38 cellular contexts compared by ENCODE assay signal in the genomic region with DNA sequence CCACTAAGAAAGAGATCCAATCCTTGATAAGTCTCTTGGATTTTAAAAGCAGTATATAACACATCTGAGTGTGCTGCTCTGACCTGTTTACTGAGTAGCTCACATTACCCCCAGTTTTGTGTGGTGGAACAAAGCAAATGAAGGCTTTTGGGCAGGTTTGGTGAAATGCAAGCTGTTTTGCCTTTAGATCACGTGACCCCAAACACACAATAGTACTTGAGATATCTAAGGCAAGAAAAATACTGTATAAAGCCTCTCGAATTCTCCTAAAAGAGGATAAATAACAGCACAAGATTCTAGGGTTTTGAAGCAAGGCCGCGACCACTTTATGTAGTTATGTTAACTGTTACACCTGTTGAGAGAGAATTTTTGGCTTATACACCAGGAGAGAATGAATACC. TPM values are rescaled to one million over a fixed set of nuclear protein-coding genes. Genes with fewer than 3 reads are reported as not detected.
"Had no signal": no experiment of that assay in that cellular context is flagged by ENCODE, and none has a peak within 500 bp of the region (broad histone marks: within the 10 kb centered on the region; RNA-seq: fewer than 3 reads in every experiment).

No MANE protein-coding gene starts in this region.

- H3K36me3 ChIP-seq: colonic mucosa, esophagus squamous epithelium, heart right ventricle, left lung, lower lobe of right lung, ovary, prostate gland, sigmoid colon, suprapubic skin, tibial artery, upper lobe of right lung had no signal

- FAIRE-seq: bronchial epithelial cell, endometrium had no signal

- H3K4me1 ChIP-seq: colonic mucosa, esophagus squamous epithelium, left lung, lower lobe of right lung, prostate gland, sigmoid colon, suprapubic skin, tibial artery, upper lobe of right lung had no signal

- H3K4me3 ChIP-seq: colonic mucosa, esophagus squamous epithelium, heart right ventricle, left lung, lower lobe of right lung, ovary, prostate gland, sigmoid colon, suprapubic skin, tibial artery, upper lobe of right lung had no signal

- H3K4me3 Mint-ChIP-seq: activated CD4-positive, alpha-beta memory T cell treated with anti-CD3 and anti-CD28 coated beads for 36 hours; activated CD4-positive, alpha-beta T cell treated with anti-CD3 and anti-CD28 coated beads, Interleukin-2, amount 10 ng/mL, durations not matched to agents 24 days and 14 days; activated naive CD4-positive, alpha-beta T cell treated with anti-CD3 and anti-CD28 coated beads, Interleukin-2, amount 10 ng/mL, durations not matched to agents 7 days and 5 days; activated naive CD8-positive, alpha-beta T cell treated with anti-CD3 and anti-CD28 coated beads, Interleukin-2, amount 10 ng/mL, durations not matched to agents 7 days and 5 days; activated T-cell treated with anti-CD3 and anti-CD28 coated beads, Interleukin-2, amount 50 U/mL, for 24 hours; natural killer cell treated with Interleukin-12 subunit alpha and Interleukin-12 subunit beta and Interleukin-15 and Interleukin-18, amount 100 ng/mL, for 72 hours; T-helper 1 cell treated with Interleukin-12 subunit alpha and Interleukin-12 subunit beta and Interleukin-4 antibody, amounts not matched to agents 30 μg/mL and 1 μg/mL, for 36 hours had no signal

- H3K27ac Mint-ChIP-seq: activated CD4-positive, alpha-beta memory T cell treated with anti-CD3 and anti-CD28 coated beads for 36 hours; activated CD4-positive, alpha-beta T cell treated with anti-CD3 and anti-CD28 coated beads, Interleukin-2, amount 10 ng/mL, durations not matched to agents 24 days and 14 days; activated naive CD4-positive, alpha-beta T cell treated with anti-CD3 and anti-CD28 coated beads, Interleukin-2, amount 10 ng/mL, durations not matched to agents 7 days and 5 days; activated naive CD8-positive, alpha-beta T cell treated with anti-CD3 and anti-CD28 coated beads, Interleukin-2, amount 10 ng/mL, durations not matched to agents 7 days and 5 days; activated T-cell treated with anti-CD3 and anti-CD28 coated beads, Interleukin-2, amount 50 U/mL, for 24 hours; natural killer cell treated with Interleukin-12 subunit alpha and Interleukin-12 subunit beta and Interleukin-15 and Interleukin-18, amount 100 ng/mL, for 72 hours; T-helper 1 cell treated with Interleukin-12 subunit alpha and Interleukin-12 subunit beta and Interleukin-4 antibody, amounts not matched to agents 30 μg/mL and 1 μg/mL, for 36 hours had no signal

- H3K27ac ChIP-seq: colonic mucosa, esophagus squamous epithelium, heart right ventricle, left lung, lower lobe of right lung, ovary, prostate gland, sigmoid colon, suprapubic skin, tibial artery, upper lobe of right lung had no signal

- H3K9me3 ChIP-seq: colonic mucosa, esophagus squamous epithelium, heart right ventricle, left lung, lower lobe of right lung, ovary, prostate gland, sigmoid colon, suprapubic skin, tibial artery, upper lobe of right lung had no signal

- H3K9me3 Mint-ChIP-seq: activated CD4-positive, alpha-beta T cell treated with anti-CD3 and anti-CD28 coated beads, Interleukin-2, amount 10 ng/mL, durations not matched to agents 24 days and 14 days; activated naive CD4-positive, alpha-beta T cell treated with anti-CD3 and anti-CD28 coated beads, Interleukin-2, amount 10 ng/mL, durations not matched to agents 7 days and 5 days; activated T-cell treated with anti-CD3 and anti-CD28 coated beads, Interleukin-2, amount 50 U/mL, for 24 hours; T-helper 1 cell treated with Interleukin-12 subunit alpha and Interleukin-12 subunit beta and Interleukin-4 antibody, amounts not matched to agents 30 μg/mL and 1 μg/mL, for 36 hours had no signal

- H3K36me3 Mint-ChIP-seq: activated CD4-positive, alpha-beta memory T cell treated with anti-CD3 and anti-CD28 coated beads for 36 hours; activated naive CD4-positive, alpha-beta T cell treated with anti-CD3 and anti-CD28 coated beads, Interleukin-2, amount 10 ng/mL, durations not matched to agents 7 days and 5 days; activated naive CD8-positive, alpha-beta T cell treated with anti-CD3 and anti-CD28 coated beads, Interleukin-2, amount 10 ng/mL, durations not matched to agents 7 days and 5 days; natural killer cell treated with Interleukin-12 subunit alpha and Interleukin-12 subunit beta and Interleukin-15 and Interleukin-18, amount 100 ng/mL, for 72 hours had no signal

- H3K27me3 Mint-ChIP-seq: activated CD4-positive, alpha-beta memory T cell treated with anti-CD3 and anti-CD28 coated beads for 36 hours; activated CD4-positive, alpha-beta T cell treated with anti-CD3 and anti-CD28 coated beads, Interleukin-2, amount 10 ng/mL, durations not matched to agents 24 days and 14 days; activated naive CD4-positive, alpha-beta T cell treated with anti-CD3 and anti-CD28 coated beads, Interleukin-2, amount 10 ng/mL, durations not matched to agents 7 days and 5 days; activated naive CD8-positive, alpha-beta T cell treated with anti-CD3 and anti-CD28 coated beads, Interleukin-2, amount 10 ng/mL, durations not matched to agents 7 days and 5 days; activated T-cell treated with anti-CD3 and anti-CD28 coated beads, Interleukin-2, amount 50 U/mL, for 24 hours had no signal

- H3K4me1 Mint-ChIP-seq: activated CD4-positive, alpha-beta T cell treated with anti-CD3 and anti-CD28 coated beads, Interleukin-2, amount 10 ng/mL, durations not matched to agents 24 days and 14 days; activated naive CD4-positive, alpha-beta T cell treated with anti-CD3 and anti-CD28 coated beads, Interleukin-2, amount 10 ng/mL, durations not matched to agents 7 days and 5 days; activated naive CD8-positive, alpha-beta T cell treated with anti-CD3 and anti-CD28 coated beads, Interleukin-2, amount 10 ng/mL, durations not matched to agents 7 days and 5 days had no signal

- H3K27me3 ChIP-seq: colonic mucosa, esophagus squamous epithelium, heart right ventricle, left lung, ovary, sigmoid colon, suprapubic skin, tibial artery, upper lobe of right lung had no signal

- DNase-seq: activated CD4-positive, alpha-beta memory T cell treated with anti-CD3 and anti-CD28 coated beads for 36 hours; activated CD4-positive, alpha-beta T cell treated with anti-CD3 and anti-CD28 coated beads, Interleukin-2, amount 10 ng/mL, durations not matched to agents 24 days and 14 days; activated CD4-positive, CD25-positive, alpha-beta regulatory T cell treated with anti-CD3 and anti-CD28 coated beads, Interleukin-2, amount 50 U/mL, for 72 hours; activated CD8-positive, alpha-beta memory T cell treated with anti-CD3 and anti-CD28 coated beads, Interleukin-2, amount 50 U/mL, for 48 hours; activated gamma-delta T cell; activated naive CD4-positive, alpha-beta T cell treated with anti-CD3 and anti-CD28 coated beads, Interleukin-2, amount 10 ng/mL, durations not matched to agents 7 days and 5 days; activated naive CD8-positive, alpha-beta T cell treated with anti-CD3 and anti-CD28 coated beads, Interleukin-2, amount 10 ng/mL, durations not matched to agents 7 days and 5 days; activated T-cell treated with anti-CD3 and anti-CD28 coated beads, Interleukin-2, amount 50 U/mL, for 24 hours; amniotic stem cell; cerebellar nuclear complex; colonic mucosa; effector CD8-positive, alpha-beta T cell; esophagus squamous epithelium; foreskin melanocyte; heart right ventricle; kidney glomerular epithelial cell; left lung; lower lobe of right lung; mesendoderm; ovary; retina; sigmoid colon; stimulated activated CD4-positive, alpha-beta T cell treated with anti-CD3 and anti-CD28 coated beads, Interleukin-15, amount 100 ng/mL, for 24 hours; stimulated activated CD4-positive, alpha-beta T cell treated with anti-CD3 and anti-CD28 coated beads, Interleukin-2, amount 100 ng/mL, for 24 hours; stimulated activated naive CD4-positive, alpha-beta T cell; T1000; tibial artery; upper lobe of right lung had no signal

- ATAC-seq: heart right ventricle; left lung; lower lobe of right lung; natural killer cell treated with Interleukin-12 subunit alpha and Interleukin-12 subunit beta and Interleukin-15 and Interleukin-18, amount 100 ng/mL, for 72 hours; upper lobe of right lung had no signal

RNA-seq across cellular contexts. Expression of a gene that starts 49.3 kb away (rescaled TPM):
- total RNA-seq: activated CD4-positive, alpha-beta memory T cell treated with anti-CD3 and anti-CD28 coated beads for 36 hours; activated CD4-positive, alpha-beta T cell treated with anti-CD3 and anti-CD28 coated beads, Interleukin-2, amount 10 ng/mL, durations not matched to agents 24 days and 14 days; activated CD8-positive, alpha-beta memory T cell treated with anti-CD3 and anti-CD28 coated beads for 36 hours; activated naive CD8-positive, alpha-beta T cell treated with anti-CD3 and anti-CD28 coated beads, Interleukin-2, amount 10 ng/mL, durations not matched to agents 7 days and 5 days; bronchial epithelial cell; colonic mucosa; dermis microvascular lymphatic vessel endothelial cell; esophagus squamous epithelium; glomerular endothelial cell; heart right ventricle; left lung; lower lobe of right lung; mononuclear cell; natural killer cell treated with Interleukin-12 subunit alpha and Interleukin-12 subunit beta and Interleukin-15 and Interleukin-18, amount 100 ng/mL, for 72 hours; ovary; sigmoid colon; suprapubic skin; upper lobe of right lung had no signal
- polyA plus RNA-seq: heart right ventricle, ovary, sigmoid colon had no signal
